ENCODE assay signal across 24 cellular contexts in genomic region chr13:113901642-113902041, GRCh38. TPM values are rescaled to one million over a fixed set of nuclear protein-coding genes. Genes with fewer than 3 reads are reported as not detected.
DNase-seq lines count a peak whose midpoint lies in the region; ATAC-seq and TF ChIP-seq lines count a peak whose summit lies in the region.
"Had no signal": no experiment of that assay in that cellular context is flagged by ENCODE, and none has a peak within 500 bp of the region (broad histone marks: within the 10 kb centered on the region; RNA-seq: fewer than 3 reads in every experiment).

No MANE protein-coding gene starts in this region.

- intact Hi-C loops in esophagus muscularis mucosa (cut with DNase I), result no loop called here
- intact Hi-C loops in posterior vena cava (cut with DNase I), result loop anchor here in 1 of 2 donors (5.0 kb wide), 1 partner anchor 84 kb away; no protein-coding TSS in a partner anchor

- H3K9me2 ChIP-seq in MM.1S (replicated peaks; ENCODE audit: insufficient read depth, low read length), result no peaks in the 10 kb centered on the region

- H3K9me3 ChIP-seq in AG04450 (ENCODE audit: control insufficient read depth, insufficient read depth, low read length) (peaks cover 12% of the 10 kb centered on the region), MM.1S (replicated peaks; ENCODE audit: insufficient read depth, low read length) (no peaks in the 10 kb centered on the region), esophagus muscularis mucosa (no peaks in the 10 kb centered on the region)
- H3K9me3 ChIP-seq: BE2C, breast epithelium, thyroid gland had no signal

- no peak for TF ChIP-seq EP300 in esophagus muscularis mucosa (IDR thresholded peaks at IDR 0.05)

- 86% methylated on average over 9 of the region's 9 CpGs for WGBS in esophagus muscularis mucosa

- no peak overlapping the region for H2AFZ ChIP-seq in MM.1S (ENCODE audit: low read length)
- H2AFZ ChIP-seq: parathyroid adenoma had no signal

- no peak overlapping the region for H3K4me2 ChIP-seq in MM.1S (ENCODE audit: low read depth, low read length)
- H3K4me2 ChIP-seq: smooth muscle cell had no signal

- H3K4me1 ChIP-seq in MM.1S (ENCODE audit: low read length) (no peaks in the 10 kb centered on the region), esophagus muscularis mucosa (peaks cover 23 to 66% (median 62%) of the 10 kb centered on the region in 4 donors)
- H3K4me1 ChIP-seq: breast epithelium, parathyroid adenoma had no signal

- CTCF ChIA-PET in AG04450 (lab: Charles Lee), result no interaction called here

- H3K36me3 ChIP-seq in MM.1S (replicated peaks; ENCODE audit: insufficient read depth, low read length), result no peaks in the 10 kb centered on the region
- no peaks in the 10 kb centered on the region for H3K36me3 ChIP-seq in esophagus muscularis mucosa
- H3K36me3 ChIP-seq: BE2C, breast epithelium, thyroid gland had no signal

- H3K27me3 ChIP-seq in AG04450 (ENCODE audit: control insufficient read depth, insufficient read depth, low read length) (no peaks in the 10 kb centered on the region), MM.1S (replicated peaks; ENCODE audit: insufficient read depth, low read length) (no peaks in the 10 kb centered on the region), esophagus muscularis mucosa (no peaks in the 10 kb centered on the region)
- H3K27me3 ChIP-seq: BE2C, breast epithelium, thyroid gland had no signal

- no peaks in the 10 kb centered on the region for H3K79me2 ChIP-seq in MM.1S (ENCODE audit: low read length)
- H3K79me2 ChIP-seq: parathyroid adenoma had no signal

- no peak overlapping the region for H3K4me3 ChIP-seq in AG04450 (ENCODE audit: low read depth, low read length)
- no peak overlapping the region for H3K4me3 ChIP-seq in MM.1S (ENCODE audit: low read length)
- no peak overlapping the region for H3K4me3 ChIP-seq in esophagus muscularis mucosa
- H3K4me3 ChIP-seq: breast epithelium, smooth muscle cell, thyroid gland had no signal

- TF ChIP-seq CTCF in AG04450 (IDR thresholded peaks at IDR 0.05; ENCODE audit: low read depth, low read length) (no peak), MM.1S (IDR thresholded peaks at IDR 0.05; ENCODE audit: low read length) (no peak), esophagus muscularis mucosa (IDR thresholded peaks at IDR 0.05) (no peak)

- H4K20me1 ChIP-seq in MM.1S (ENCODE audit: insufficient read depth, low read length), result no peaks in the 10 kb centered on the region

- POLR2A ChIA-PET in AG04450 (lab: Yijun Ruan, JAX), result no interaction called here

- H3K27ac ChIP-seq in AG04450 (ENCODE audit: low read depth, low read length) (peak overlapping the region; percentile 65), MM.1S (ENCODE audit: low read length) (no peak overlapping the region), esophagus muscularis mucosa (replicated peaks in 1 of 4) (peak overlapping the region; percentile 78 to 89 (median 87))
- H3K27ac ChIP-seq: breast epithelium, parathyroid adenoma had no signal

- no peaks in the 10 kb centered on the region for H3F3A ChIP-seq in MM.1S (ENCODE audit: insufficient read depth, low read length)

- no peak overlapping the region for H3K9ac ChIP-seq in MM.1S (ENCODE audit: low read length)
- H3K9ac ChIP-seq: parathyroid adenoma had no signal

- no peak for TF ChIP-seq POLR2A in esophagus muscularis mucosa (IDR thresholded peaks at IDR 0.05; ENCODE audit: low read depth)

- ATAC-seq in HG03175 (IDR thresholded peaks at IDR 0.05; ENCODE audit: unreplicated experiment), result no peak
- no peak for ATAC-seq in GM21529 (IDR thresholded peaks at IDR 0.05; ENCODE audit: unreplicated experiment)
- ATAC-seq: CD8-positive, alpha-beta T cell had no signal

- DNase-seq in AG04450 (ENCODE audit: low read depth, low spot score), result no peak
- peak; percentile 2 for DNase-seq in MM.1S
- peak; percentile 26 for DNase-seq in esophagus muscularis mucosa (ENCODE audit: extremely low spot score)
- peak; percentile 56 for DNase-seq in posterior vena cava (ENCODE audit: low spot score)
- no peak for DNase-seq in kidney glomerular epithelial cell (lab: John Stamatoyannopoulos, UW)
- no peak for DNase-seq in stimulated activated naive CD4-positive, alpha-beta T cell (lab: John Stamatoyannopoulos, UW)
- DNase-seq: ACHN; activated B cell treated with CpG ODN at 0.5 μM for 24 hours; amygdala; BE2C; EL; NCI-H1092; NCI-H1694 treated with DMSO at 0.1 percent for 48 hours; NCI-H446 treated with DMSO at 0.1 percent for 48 hours; NCI-H82; stimulated activated CD4-positive, alpha-beta T cell treated with anti-CD3 and anti-CD28 coated beads, Interleukin-1b, Interleukin-23, amount 100 ng/mL, for 48 hours; T-helper 1 cell; thyroid gland had no signal

RNA-seq across cellular contexts. Expression of gene GAS6, which starts 37.8 kb away (rescaled TPM):
- polyA plus RNA-seq in AG04450 (2011; rRNA removed), result 356 and 455 TPM in 2 replicates
- 131 and 182 TPM in 2 replicates for polyA minus RNA-seq in AG04450 (2011; rRNA and poly(A)+ RNA removed)
- total RNA-seq in esophagus muscularis mucosa, result 100 to 1,000 TPM; 241 to 459 (median 346) TPM
- total RNA-seq in posterior vena cava, result 100 to 1,000 TPM; 201 to 215 TPM

Comparison
In these comparisons a context has a peak if more than half of its experiments do, and no peak if none do; other contexts are left out.
1. DNase-seq: peak in MM.1S (single experiment), esophagus muscularis mucosa (single experiment) and posterior vena cava (single experiment); none in AG04450 (single experiment), kidney glomerular epithelial cell (single experiment) and stimulated activated naive CD4-positive, alpha-beta T cell (0 of 6).